1 cellular context compared by ENCODE assay signal in genomic region chr19:11251217-11251616, GRCh38.
TF ChIP-seq lines count a peak whose summit lies in the region.

No MANE protein-coding gene starts in this region.

TF ChIP-seq in H1, 55 proteins besides CTCF, POLR2A, EP300 and RAD21:
- TF ChIP-seq SP4 (IDR thresholded peaks at IDR 0.05; ENCODE audit: low read length) (no peak), RFX5 (IDR thresholded peaks at IDR 0.05; ENCODE audit: borderline replicate concordance, low read depth, low read length) (peak; percentile 87)
